Comparison of ENCODE assay signal across 7 cellular contexts in the genomic region with DNA sequence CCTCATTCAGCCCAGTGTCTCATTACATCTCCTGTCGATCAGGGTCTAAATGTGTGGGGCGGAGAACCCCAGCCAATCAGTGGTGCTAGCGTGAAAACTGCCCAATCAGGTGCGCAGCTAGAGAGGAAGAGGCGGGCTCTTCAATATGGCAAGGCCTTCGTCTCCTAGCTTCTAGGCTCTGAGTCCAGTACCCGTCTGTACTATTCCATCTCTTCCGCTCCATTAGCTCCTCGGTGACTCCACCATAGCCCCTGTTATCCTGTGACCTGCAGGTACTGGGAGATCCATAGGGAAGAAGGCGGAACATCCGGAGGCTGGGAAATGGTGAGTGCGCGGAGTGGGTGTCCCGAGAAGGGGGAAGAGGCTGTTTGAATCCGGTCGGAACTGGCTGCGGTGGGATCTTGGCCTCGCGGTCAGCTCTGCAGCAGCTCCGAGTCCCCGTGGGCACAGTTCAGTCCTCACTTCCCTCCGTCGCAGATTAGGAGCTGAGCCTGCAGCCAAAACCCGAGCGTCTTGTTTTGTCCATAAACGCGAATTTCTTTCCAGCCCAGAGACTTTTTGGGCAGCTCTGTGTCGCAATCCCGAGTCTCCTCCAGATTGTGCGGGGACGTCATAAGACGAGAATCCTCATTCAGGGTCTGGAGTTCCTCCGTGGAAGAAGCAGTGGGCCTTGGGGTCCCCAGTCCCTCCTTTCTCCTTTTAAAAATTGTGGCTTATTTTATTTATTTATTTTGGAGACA. TPM values are rescaled to one million over a fixed set of nuclear protein-coding genes. Genes with fewer than 3 reads are reported as not detected.
DNase-seq lines count a peak whose midpoint lies in the region; ATAC-seq lines count a peak whose summit lies in the region.

ZNF727 (plus strand) TSS at position 134 of the 740 bp plus-strand sequence; CDS start at position 322, 188 bp downstream.

- H3K4me1 Mint-ChIP-seq in activated T-cell treated with anti-CD3 and anti-CD28 coated beads, Interleukin-2, amount 50 U/mL, for 72 hours (ENCODE audit: low read depth): no peaks in the 10 kb centered on the region
- no peaks in the 10 kb centered on the region for H3K4me1 Mint-ChIP-seq in stimulated activated effector memory CD8-positive, alpha-beta T cell treated with anti-CD3 and anti-CD28 coated beads, Interleukin-12 subunit alpha, Interleukin-12 subunit beta, amount 100 ng/mL, for 72 hours

- no peak for ATAC-seq in activated T-cell treated with anti-CD3 and anti-CD28 coated beads, Interleukin-2, amount 50 U/mL, for 72 hours (replicated peaks in 1 of 2)
- ATAC-seq in left lobe of liver (peak; percentile 86), HG03521 (IDR thresholded peaks at IDR 0.05; ENCODE audit: unreplicated experiment) (no peak), HG03139 (IDR thresholded peaks at IDR 0.05; ENCODE audit: unreplicated experiment) (no peak), HG02852 (IDR thresholded peaks at IDR 0.05; ENCODE audit: unreplicated experiment) (no peak)
- ATAC-seq in stimulated activated effector memory CD8-positive, alpha-beta T cell treated with anti-CD3 and anti-CD28 coated beads, Interleukin-12 subunit alpha, Interleukin-12 subunit beta, amount 100 ng/mL, for 72 hours: peak; percentile 78

- peak within 1 kb of the TSS; percentile 39 to 40 for H3K4me3 Mint-ChIP-seq in activated T-cell treated with anti-CD3 and anti-CD28 coated beads, Interleukin-2, amount 50 U/mL, for 72 hours
- peak within 1 kb of the TSS; percentile 62 for H3K4me3 Mint-ChIP-seq in stimulated activated effector memory CD8-positive, alpha-beta T cell treated with anti-CD3 and anti-CD28 coated beads, Interleukin-12 subunit alpha, Interleukin-12 subunit beta, amount 100 ng/mL, for 72 hours

- H3K27me3 Mint-ChIP-seq in activated T-cell treated with anti-CD3 and anti-CD28 coated beads, Interleukin-2, amount 50 U/mL, for 72 hours (ENCODE audit: low read depth): no peaks in the 10 kb centered on the region

- H3K9me3 Mint-ChIP-seq in activated T-cell treated with anti-CD3 and anti-CD28 coated beads, Interleukin-2, amount 50 U/mL, for 72 hours: peaks cover 6 to 15% of the 10 kb centered on the region in 2 donors
- H3K9me3 Mint-ChIP-seq in stimulated activated effector memory CD8-positive, alpha-beta T cell treated with anti-CD3 and anti-CD28 coated beads, Interleukin-12 subunit alpha, Interleukin-12 subunit beta, amount 100 ng/mL, for 72 hours: peaks cover 19% of the 10 kb centered on the region

- no peak within 1 kb of the TSS for H3K27ac Mint-ChIP-seq in activated T-cell treated with anti-CD3 and anti-CD28 coated beads, Interleukin-2, amount 50 U/mL, for 72 hours
- peak within 1 kb of the TSS; percentile 45 for H3K27ac Mint-ChIP-seq in stimulated activated effector memory CD8-positive, alpha-beta T cell treated with anti-CD3 and anti-CD28 coated beads, Interleukin-12 subunit alpha, Interleukin-12 subunit beta, amount 100 ng/mL, for 72 hours

- peak; percentile 89 for DNase-seq in NCI-H1105 treated with DMSO at 0.1 percent for 48 hours (lab: John Stamatoyannopoulos, UW)
- DNase-seq in activated T-cell treated with anti-CD3 and anti-CD28 coated beads, Interleukin-2, amount 50 U/mL, for 72 hours: no peak
- peak; percentile 58 for DNase-seq in left lobe of liver (ENCODE audit: low spot score)
- no peak for DNase-seq in stimulated activated effector memory CD8-positive, alpha-beta T cell treated with anti-CD3 and anti-CD28 coated beads, Interleukin-12 subunit alpha, Interleukin-12 subunit beta, amount 100 ng/mL, for 72 hours (ENCODE audit: low spot score in 2 of 2)

- H3K36me3 Mint-ChIP-seq in activated T-cell treated with anti-CD3 and anti-CD28 coated beads, Interleukin-2, amount 50 U/mL, for 72 hours (ENCODE audit: insufficient read depth in 2 of 2): peaks cover 5 to 17% of the 10 kb centered on the region in 2 donors
- no peaks in the 10 kb centered on the region for H3K36me3 Mint-ChIP-seq in stimulated activated effector memory CD8-positive, alpha-beta T cell treated with anti-CD3 and anti-CD28 coated beads, Interleukin-12 subunit alpha, Interleukin-12 subunit beta, amount 100 ng/mL, for 72 hours

RNA-seq across cellular contexts. Expression of gene ZNF727, which starts in this region (rescaled TPM):
- total RNA-seq in activated T-cell treated with anti-CD3 and anti-CD28 coated beads, Interleukin-2, amount 50 U/mL, for 72 hours: under 1 TPM; 0.19 TPM
- total RNA-seq in left lobe of liver: 0.30 TPM

Comparison
In these comparisons a context has a peak if more than half of its experiments do, and no peak if none do; other contexts are left out.
1. Peak in DNase-seq and ATAC-seq in left lobe of liver; RNA of the gene not detected or under 1 TPM.